8 cellular contexts compared by ENCODE assay signal in the genomic region with DNA sequence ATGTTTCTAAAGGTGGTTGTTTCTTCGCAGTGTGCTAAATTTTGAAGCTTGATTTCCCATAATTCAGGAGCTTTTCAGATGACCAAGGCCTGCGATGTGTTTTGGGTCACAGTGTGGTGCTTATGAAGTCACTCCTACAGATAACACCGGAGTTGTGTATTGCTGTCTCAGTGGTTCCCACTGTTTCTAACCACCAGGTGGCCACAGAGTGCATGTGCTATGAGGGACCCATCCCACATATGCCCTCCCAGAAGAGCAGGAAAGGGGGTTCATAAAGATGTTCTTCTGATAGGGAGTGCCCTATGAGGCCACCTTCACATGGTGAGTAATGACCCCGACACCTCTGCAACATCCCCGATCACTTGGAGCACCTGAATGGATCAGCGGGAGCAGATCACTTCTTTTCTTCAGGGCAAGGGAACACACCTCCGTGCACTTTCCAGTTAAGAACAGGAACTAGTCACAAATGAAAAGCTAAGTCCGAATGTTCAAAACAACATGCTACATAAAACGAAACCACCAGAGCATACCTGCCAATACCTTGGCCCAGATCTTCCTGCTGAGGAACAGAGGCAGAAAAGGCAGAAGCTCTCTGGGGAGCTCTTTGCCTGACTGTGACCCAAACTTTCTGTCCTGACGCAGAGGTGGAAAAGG.
DNase-seq lines count a peak whose midpoint lies in the region; ATAC-seq, FAIRE-seq and TF ChIP-seq lines count a peak whose summit lies in the region.
"Not testable (repeated sequence)": the region's sequence is repeated elsewhere in the genome, so short reads cannot be mapped to it uniquely, and the experiment has no call there.

No MANE protein-coding gene starts in this region.

- not testable (repeated sequence) for DNase-seq in D721Med (ENCODE audit: insufficient read length, low spot score); RWPE2 (ENCODE audit: low spot score); left lung
- DNase-seq in MG63 (peak; percentile 16), H1 (ENCODE audit: low read depth in 1 of 2, low spot score in 2 of 2) (peak in 1 of 2 experiments; percentile 31), thyroid gland (peak; percentile 6 to 50)
- peak; percentile 8 for DNase-seq in activated CD4-positive, alpha-beta T cell treated with anti-CD3 and anti-CD28 coated beads, Interleukin-2, amount 10 ng/mL, durations not matched to agents 7 days and 5 days

- peak; percentile 58 for FAIRE-seq in D721Med (lab: Jason Lieb, UNC)
- peak; percentile 81 for FAIRE-seq in H1 (lab: Jason Lieb, UNC)

- H2AFZ ChIP-seq in H1 (ENCODE audit: low read length) = not testable (repeated sequence)

- H2BK12ac ChIP-seq in H1 (ENCODE audit: low read depth, low read length) = not testable (repeated sequence)

- H4K5ac ChIP-seq in H1 (ENCODE audit: insufficient read length, low read depth, low read length) = not testable (repeated sequence)

- not testable (repeated sequence) for H3K4ac ChIP-seq in H1 (replicated peaks; ENCODE audit: insufficient read length, low read depth, low read length)

- not testable (repeated sequence) for TF ChIP-seq RAD21 in H1 (IDR thresholded peaks at IDR 0.05 in 1 of 2, conservative IDR thresholded peaks at IDR 0.05 in 1 of 2; ENCODE audit: low read depth in 2 of 2, low read length in 2 of 2)

- H3K79me1 ChIP-seq in H1 (ENCODE audit: low read depth, low read length) = not testable (repeated sequence)

- H3K18ac ChIP-seq in H1 (ENCODE audit: extremely low read depth, low read length) = not testable (repeated sequence)

- TF ChIP-seq EP300 in H1 (IDR thresholded peaks at IDR 0.05; ENCODE audit: borderline replicate concordance in 1 of 2, low read depth in 2 of 2, low read length in 2 of 2) = not testable (repeated sequence)

- not testable (repeated sequence) for H3K27ac Mint-ChIP-seq in activated CD4-positive, alpha-beta T cell treated with anti-CD3 and anti-CD28 coated beads, Interleukin-2, amount 10 ng/mL, durations not matched to agents 7 days and 5 days

- H3K36me3 Mint-ChIP-seq in activated CD4-positive, alpha-beta T cell treated with anti-CD3 and anti-CD28 coated beads, Interleukin-2, amount 10 ng/mL, durations not matched to agents 7 days and 5 days (ENCODE audit: low read depth) = not testable (repeated sequence)

- POLR2A ChIA-PET in activated CD4-positive, alpha-beta T cell treated with anti-CD3 and anti-CD28 coated beads, Interleukin-2, amount 10 ng/mL, durations not matched to agents 7 days and 5 days (lab: Charles Lee) = not testable (repeated sequence)
- POLR2A ChIA-PET in H1 (lab: Charles Lee; ENCODE audit: partially characterized antibody) = interaction anchor here (1.1 kb wide), 1 partner anchor 11 kb away, joined by 3 read pairs; no protein-coding TSS in a partner anchor

- not testable (repeated sequence) for H2BK120ac ChIP-seq in H1 (replicated peaks; ENCODE audit: low read depth, low read length)

- ATAC-seq in GM21723 (IDR thresholded peaks at IDR 0.05; ENCODE audit: unreplicated experiment) (peak; percentile 68), RWPE2 (ENCODE audit: low read depth) (peak; percentile 70), left lung (peak; percentile 63)

- not testable (repeated sequence) for H4K8ac ChIP-seq in H1 (ENCODE audit: extremely low read depth, insufficient read depth, low read length)

- not testable (repeated sequence) for TF ChIP-seq POLR2A in H1 (IDR thresholded peaks at IDR 0.05; ENCODE audit: control extremely low read depth in 1 of 2, low read depth in 2 of 2, low read length in 2 of 2); thyroid gland (IDR thresholded peaks at IDR 0.05)

- H2BK5ac ChIP-seq in H1 (ENCODE audit: low read depth, low read length) = not testable (repeated sequence)

- H3K9me3 ChIP-seq in MG63; RWPE2 (ENCODE audit: severe bottlenecking); left lung; thyroid gland: not testable (repeated sequence)
- H3K9me3 ChIP-seq in H1 (ENCODE audit: insufficient read depth in 2 of 2, low read depth in 1 of 2, low read length in 1 of 2) = peaks cover 4 to 23% of the 10 kb centered on the region in 2 experiments; a peak in 2 of 4 replicates

- not testable (repeated sequence) for H3K27me3 ChIP-seq in MG63; RWPE2 (ENCODE audit: insufficient read depth, poor library complexity, severe bottlenecking); H1 (replicated peaks in 1 of 4; ENCODE audit: control insufficient read depth in 3 of 4, extremely low read depth in 1 of 4, insufficient read depth in 3 of 4, low read length in 3 of 4); left lung; thyroid gland

- H3K4me1 ChIP-seq in RWPE2 (ENCODE audit: insufficient read depth, poor library complexity, severe bottlenecking); H1 (replicated peaks in 1 of 4; ENCODE audit: control insufficient read depth in 3 of 4, insufficient read depth in 4 of 4, low read length in 3 of 4); left lung; thyroid gland: not testable (repeated sequence)

- not testable (repeated sequence) for H3K36me3 ChIP-seq in MG63; RWPE2 (ENCODE audit: low read depth); H1 (ENCODE audit: control insufficient read depth in 2 of 4, insufficient read depth in 4 of 4, low read length in 3 of 4); left lung; thyroid gland

- CTCF ChIA-PET in activated CD4-positive, alpha-beta T cell treated with anti-CD3 and anti-CD28 coated beads, Interleukin-2, amount 10 ng/mL, durations not matched to agents 7 days and 5 days (lab: Charles Lee) = not testable (repeated sequence)
- CTCF ChIA-PET in H1 (lab: Charles Lee; ENCODE audit: partially characterized antibody) = interaction anchor here (1.1 kb wide), 1 partner anchor 10 kb away, joined by 4 read pairs; no protein-coding TSS in a partner anchor

- H3K4me2 ChIP-seq in H1 (ENCODE audit: insufficient read depth in 1 of 2, low read depth in 2 of 2, low read length in 2 of 2) = not testable (repeated sequence)

- not testable (repeated sequence) for H4K91ac ChIP-seq in H1 (replicated peaks; ENCODE audit: insufficient read length, low read length)

- not testable (repeated sequence) for H3K14ac ChIP-seq in H1 (ENCODE audit: insufficient read length)

- H3K23ac ChIP-seq in H1 (ENCODE audit: insufficient read length) = not testable (repeated sequence)

- H2AK5ac ChIP-seq in H1 (ENCODE audit: low read depth, low read length) = not testable (repeated sequence)

- H3K4me3 ChIP-seq in MG63; RWPE2 (ENCODE audit: severe bottlenecking); H1 (ENCODE audit: extremely low read depth in 1 of 4, insufficient read depth in 2 of 4, low read depth in 3 of 4, low read length in 4 of 4); left lung; thyroid gland (replicated peaks in 1 of 3): not testable (repeated sequence)

- WGBS in H1 (ENCODE audit: extremely low coverage in 1 of 2, insufficient coverage in 1 of 2, insufficient read length in 1 of 2, insufficient replicate concordance in 2 of 2, low coverage in 1 of 2, low lambda C conversion rate in 2 of 2, missing lambda C conversion rate in 1 of 2), 2 experiments = 91% methylated on average over 5 of the region's 10 CpGs; no CpG with 5 or more reads in 1 of the 2 experiments
- WGBS in thyroid gland, 2 donors = 30 to 37% methylated on average over 8 to 10 of the region's 10 CpGs

- not testable (repeated sequence) for H3K23me2 ChIP-seq in H1 (ENCODE audit: low read depth, low read length)

- H2BK15ac ChIP-seq in H1 (ENCODE audit: low read length) = not testable (repeated sequence)

- not testable (repeated sequence) for H3K27ac ChIP-seq in RWPE2 (ENCODE audit: poor library complexity, severe bottlenecking); H1 (ENCODE audit: low read depth, low read length); left lung; thyroid gland

- H2BK20ac ChIP-seq in H1 (ENCODE audit: low read length) = not testable (repeated sequence)

- H4K20me1 ChIP-seq in H1 (replicated peaks in 1 of 2; ENCODE audit: control insufficient read depth in 1 of 2, insufficient read depth in 2 of 2, low read length in 2 of 2) = not testable (repeated sequence)

- not testable (repeated sequence) for H3K4me1 Mint-ChIP-seq in activated CD4-positive, alpha-beta T cell treated with anti-CD3 and anti-CD28 coated beads, Interleukin-2, amount 10 ng/mL, durations not matched to agents 7 days and 5 days

- TF ChIP-seq CTCF in D721Med (IDR thresholded peaks at IDR 0.05; ENCODE audit: insufficient read depth, missing control alignments) = peak; percentile 44
- TF ChIP-seq CTCF in RWPE2 (IDR thresholded peaks at IDR 0.05; ENCODE audit: poor library complexity, severe bottlenecking) = peak; percentile 55
- TF ChIP-seq CTCF in H1 (IDR thresholded peaks at IDR 0.05; ENCODE audit: control extremely low read depth in 1 of 3, insufficient read depth in 1 of 3, low read depth in 1 of 3, low read length in 3 of 3) = not testable (repeated sequence)
- peak in 1 of 2 donors; percentile 24 for TF ChIP-seq CTCF in left lung (IDR thresholded peaks at IDR 0.05)
- TF ChIP-seq CTCF in thyroid gland (IDR thresholded peaks at IDR 0.05) = peak in 4 of 6 experiments; percentile 42 to 62 (median 48)

- intact Hi-C loops in left lung (cut with DNase I); thyroid gland (cut with DNase I): not testable (repeated sequence)

- not testable (repeated sequence) for H3K56ac ChIP-seq in H1 (replicated peaks; ENCODE audit: insufficient read length, low read depth, low read length)

- not testable (repeated sequence) for H3K4me3 Mint-ChIP-seq in activated CD4-positive, alpha-beta T cell treated with anti-CD3 and anti-CD28 coated beads, Interleukin-2, amount 10 ng/mL, durations not matched to agents 7 days and 5 days

- H3K27me3 Mint-ChIP-seq in activated CD4-positive, alpha-beta T cell treated with anti-CD3 and anti-CD28 coated beads, Interleukin-2, amount 10 ng/mL, durations not matched to agents 7 days and 5 days = peaks cover 22% of the 10 kb centered on the region

- H3K9ac ChIP-seq in H1 (replicated peaks in 1 of 4; ENCODE audit: extremely low read depth in 1 of 4, low read depth in 3 of 4, low read length in 3 of 4) = not testable (repeated sequence)

- not testable (repeated sequence) for H3K9me3 Mint-ChIP-seq in activated CD4-positive, alpha-beta T cell treated with anti-CD3 and anti-CD28 coated beads, Interleukin-2, amount 10 ng/mL, durations not matched to agents 7 days and 5 days

- H3K79me2 ChIP-seq in H1 (ENCODE audit: control insufficient read depth in 1 of 2, insufficient read depth in 2 of 2, low read length in 2 of 2) = not testable (repeated sequence)
